Comparison of ENCODE assay signal across 9 cellular contexts in genomic region chr9:9352877-9353481, GRCh38.
A peak's percentile ranks its signal among the peaks of the same experiment; 100 is the strongest.
DNase-seq lines count a peak whose midpoint lies in the region; ATAC-seq, FAIRE-seq and TF ChIP-seq lines count a peak whose summit lies in the region.
"Had no signal": no experiment of that assay in that cellular context is flagged by ENCODE, and none has a peak within 500 bp of the region (broad histone marks: within the 10 kb centered on the region; RNA-seq: fewer than 3 reads in every experiment).

No MANE protein-coding gene starts in this region.

- no peak for ATAC-seq in GM21526 (IDR thresholded peaks at IDR 0.05; ENCODE audit: low FRiP score, unreplicated experiment)
- ATAC-seq: activated naive CD8-positive, alpha-beta T cell treated with anti-CD3 and anti-CD28 coated beads, Interleukin-2, amount 50 U/mL, for 24 hours had no signal

- H3K4me3 Mint-ChIP-seq in glutamatergic neuron (ENCODE audit: unreplicated experiment) = no peak overlapping the region
- H3K4me3 Mint-ChIP-seq: activated naive CD8-positive, alpha-beta T cell treated with anti-CD3 and anti-CD28 coated beads, Interleukin-2, amount 50 U/mL, for 24 hours had no signal

- TF ChIP-seq CTCF in GM12872 (IDR thresholded peaks at IDR 0.05; ENCODE audit: insufficient read depth, low read depth, low read length) = peak; percentile 63
- TF ChIP-seq CTCF in Peyer's patch (IDR thresholded peaks at IDR 0.05) = peak in 4 of 6 experiments; percentile 27 to 41 (median 32)
- TF ChIP-seq CTCF in glutamatergic neuron (IDR thresholded peaks at IDR 0.05; ENCODE audit: partially characterized antibody, unreplicated experiment) = peak; percentile 82

- H3K4me1 Mint-ChIP-seq in glutamatergic neuron (ENCODE audit: low read depth, unreplicated experiment) = no peaks in the 10 kb centered on the region
- H3K4me1 Mint-ChIP-seq: activated naive CD8-positive, alpha-beta T cell treated with anti-CD3 and anti-CD28 coated beads, Interleukin-2, amount 50 U/mL, for 24 hours had no signal

- no peaks in the 10 kb centered on the region for H3K36me3 Mint-ChIP-seq in glutamatergic neuron (ENCODE audit: unreplicated experiment)

- no peak for TF ChIP-seq POLR2A in Peyer's patch (IDR thresholded peaks at IDR 0.05)

- no peaks in the 10 kb centered on the region for H3K4me1 ChIP-seq in Peyer's patch

- no peaks in the 10 kb centered on the region for H3K9me3 Mint-ChIP-seq in glutamatergic neuron (ENCODE audit: unreplicated experiment)
- H3K9me3 Mint-ChIP-seq: activated naive CD8-positive, alpha-beta T cell treated with anti-CD3 and anti-CD28 coated beads, Interleukin-2, amount 50 U/mL, for 24 hours had no signal

- H3K27me3 ChIP-seq in Peyer's patch = no peaks in the 10 kb centered on the region

- no peak overlapping the region for H3K27ac Mint-ChIP-seq in glutamatergic neuron (ENCODE audit: unreplicated experiment)
- H3K27ac Mint-ChIP-seq: activated naive CD8-positive, alpha-beta T cell treated with anti-CD3 and anti-CD28 coated beads, Interleukin-2, amount 50 U/mL, for 24 hours had no signal

- H3K36me3 ChIP-seq in Peyer's patch = no peaks in the 10 kb centered on the region

- H3K27me3 Mint-ChIP-seq in glutamatergic neuron (ENCODE audit: unreplicated experiment) = no peaks in the 10 kb centered on the region
- H3K27me3 Mint-ChIP-seq: activated naive CD8-positive, alpha-beta T cell treated with anti-CD3 and anti-CD28 coated beads, Interleukin-2, amount 50 U/mL, for 24 hours had no signal

- no peaks in the 10 kb centered on the region for H3K9me3 ChIP-seq in Peyer's patch

- peak; percentile 84 for FAIRE-seq in A204.1 (lab: Jason Lieb, UNC)

- H3K27ac ChIP-seq in Peyer's patch = no peak overlapping the region

- H3K4me3 ChIP-seq in Peyer's patch = no peak overlapping the region

- no peak for DNase-seq in Peyer's patch
- no peak for DNase-seq in glutamatergic neuron
- DNase-seq in ureter (ENCODE audit: low spot score) = no peak
- no peak for DNase-seq in UCSD-AML1 (lab: John Stamatoyannopoulos, UW; ENCODE audit: unreplicated experiment)
- DNase-seq in NCI-H774 (lab: John Stamatoyannopoulos, UW) = no peak
- DNase-seq: activated naive CD8-positive, alpha-beta T cell treated with anti-CD3 and anti-CD28 coated beads, Interleukin-2, amount 50 U/mL, for 24 hours had no signal

Comparison
In these comparisons a context has a peak if more than half of its experiments do, and no peak if none do; other contexts are left out.
1. CTCF ChIP-seq: peak in every context shown above with its lines; median percentile 82 in glutamatergic neuron; 63 in GM12872; 32 in Peyer's patch.